In genomic region chr1:7302126-7302525, GRCh38 we compare ENCODE assay signal across 19 cellular contexts.
"Had no signal": no experiment of that assay in that cellular context is flagged by ENCODE, and none has a peak within 500 bp of the region (broad histone marks: within the 10 kb centered on the region; RNA-seq: fewer than 3 reads in every experiment).

No MANE protein-coding gene starts in this region.

- H3K4me3 ChIP-seq: body of pancreas, gastrocnemius medialis, left lung, prostate gland, right atrium auricular region, suprapubic skin had no signal

- H3K27ac ChIP-seq: body of pancreas, gastrocnemius medialis, left lung, prostate gland, right atrium auricular region, suprapubic skin had no signal

- H3K27ac Mint-ChIP-seq: activated CD8-positive, alpha-beta T cell treated with anti-CD3 and anti-CD28 coated beads, Interleukin-2, amount 10 ng/mL, durations not matched to agents 7 days and 5 days; activated naive CD8-positive, alpha-beta T cell treated with anti-CD3 and anti-CD28 coated beads, Interleukin-2, amount 10 ng/mL, durations not matched to agents 7 days and 5 days; activated T-cell treated with anti-CD3 and anti-CD28 coated beads, Interleukin-2, amount 50 U/mL, for 24 hours; activated T-helper 2 cell treated with anti-CD3 and anti-CD28 coated beads, Interferon-gamma antibody, Interleukin-2, Interleukin-4, amounts not matched to agents 10 μg/mL and 5 μg/mL and 100 μg/mL, durations not matched to agents 14 hours and 24 hours and 36 hours; stimulated activated naive CD8-positive, alpha-beta T cell treated with anti-CD3 and anti-CD28 coated beads, Interleukin-15, Interleukin-2, amounts not matched to agents 100 ng/mL and 50 ng/mL, for 24 hours; type B pancreatic cell had no signal

- H3K36me3 ChIP-seq: gastrocnemius medialis, left lung, prostate gland, right atrium auricular region, suprapubic skin had no signal

- H3K4me1 Mint-ChIP-seq: activated naive CD8-positive, alpha-beta T cell treated with anti-CD3 and anti-CD28 coated beads, Interleukin-2, amount 10 ng/mL, durations not matched to agents 7 days and 5 days had no signal

- H3K36me3 Mint-ChIP-seq: activated naive CD8-positive, alpha-beta T cell treated with anti-CD3 and anti-CD28 coated beads, Interleukin-2, amount 10 ng/mL, durations not matched to agents 7 days and 5 days; type B pancreatic cell had no signal

- H3K4me1 ChIP-seq: body of pancreas, left lung, prostate gland had no signal

- H3K9me3 ChIP-seq: body of pancreas, gastrocnemius medialis, prostate gland, suprapubic skin had no signal

- H3K27me3 ChIP-seq: body of pancreas, gastrocnemius medialis, right atrium auricular region, suprapubic skin had no signal

- DNase-seq: activated CD4-positive, alpha-beta T cell treated with anti-CD3 and anti-CD28 coated beads for 48 hours; activated CD4-positive, CD25-positive, alpha-beta regulatory T cell; activated naive CD4-positive, alpha-beta T cell treated with Interleukin-2 at 50 U/mL for 16 hours; activated naive CD8-positive, alpha-beta T cell treated with anti-CD3 and anti-CD28 coated beads, Interleukin-2, amount 10 ng/mL, durations not matched to agents 7 days and 5 days; activated T-cell treated with anti-CD3 and anti-CD28 coated beads, Interleukin-2, amount 50 U/mL, for 24 hours; amygdala; body of pancreas; gastrocnemius medialis; left lung; mammary epithelial cell; T1000 had no signal

- H3K9me3 Mint-ChIP-seq: activated T-cell treated with anti-CD3 and anti-CD28 coated beads, Interleukin-2, amount 50 U/mL, for 24 hours; activated T-helper 2 cell treated with anti-CD3 and anti-CD28 coated beads, Interferon-gamma antibody, Interleukin-2, Interleukin-4, amounts not matched to agents 10 μg/mL and 5 μg/mL and 100 μg/mL, durations not matched to agents 14 hours and 24 hours and 36 hours had no signal

- ATAC-seq: activated CD8-positive, alpha-beta T cell treated with anti-CD3 and anti-CD28 coated beads, Interleukin-2, amount 10 ng/mL, durations not matched to agents 7 days and 5 days; body of pancreas; gastrocnemius medialis; left lung had no signal

- H3K4me3 Mint-ChIP-seq: activated CD8-positive, alpha-beta T cell treated with anti-CD3 and anti-CD28 coated beads, Interleukin-2, amount 10 ng/mL, durations not matched to agents 7 days and 5 days; activated naive CD8-positive, alpha-beta T cell treated with anti-CD3 and anti-CD28 coated beads, Interleukin-2, amount 10 ng/mL, durations not matched to agents 7 days and 5 days; activated T-cell treated with anti-CD3 and anti-CD28 coated beads, Interleukin-2, amount 50 U/mL, for 24 hours; neural crest cell; stimulated activated naive CD8-positive, alpha-beta T cell treated with anti-CD3 and anti-CD28 coated beads, Interleukin-15, Interleukin-2, amounts not matched to agents 100 ng/mL and 50 ng/mL, for 24 hours; type B pancreatic cell had no signal
